Comparison of ENCODE assay signal across 39 cellular contexts in genomic region chr9:79968533-79968932, GRCh38.
"Had no signal": no experiment of that assay in that cellular context is flagged by ENCODE, and none has a peak within 500 bp of the region (broad histone marks: within the 10 kb centered on the region; RNA-seq: fewer than 3 reads in every experiment).

No MANE protein-coding gene starts in this region.

- DNase-seq: activated effector memory CD4-positive, alpha-beta T cell treated with anti-CD3 and anti-CD28 coated beads, Interleukin-2, amount 50 U/mL, for 16 hours; activated effector memory CD4-positive, alpha-beta T cell treated with Interleukin-2 at 50 U/mL for 16 hours; activated gamma-delta T cell; activated gamma-delta T cell treated with Interleukin-2 at 50 U/mL for 16 hours; activated naive CD4-positive, alpha-beta T cell; activated naive CD4-positive, alpha-beta T cell treated with anti-CD3 and anti-CD28 coated beads for 36 hours; activated naive CD4-positive, alpha-beta T cell treated with anti-CD3 and anti-CD28 coated beads, Interleukin-2, amount 10 ng/mL, durations not matched to agents 7 days and 5 days; activated naive CD4-positive, alpha-beta T cell treated with anti-CD3 and anti-CD28 coated beads, Interleukin-2, amount 50 U/mL, for 16 hours; activated naive CD4-positive, alpha-beta T cell treated with Interleukin-2 at 50 U/mL for 16 hours; activated naive CD8-positive, alpha-beta T cell treated with anti-CD3 and anti-CD28 coated beads for 36 hours; activated naive CD8-positive, alpha-beta T cell treated with anti-CD3 and anti-CD28 coated beads, Interleukin-2, amount 10 ng/mL, durations not matched to agents 7 days and 5 days; activated naive CD8-positive, alpha-beta T cell treated with anti-CD3 and anti-CD28 coated beads, Interleukin-2, amount 50 U/mL, for 24 hours; activated T-cell treated with anti-CD3 and anti-CD28 coated beads, Interleukin-2, amount 50 U/mL, for 24 hours; activated T-cell treated with anti-CD3 and anti-CD28 coated beads, Interleukin-2, amount 50 U/mL, for 4 hours; activated T-cell treated with anti-CD3 and anti-CD28 coated beads, Interleukin-2, amount 50 U/mL, for 48 hours; activated T-cell treated with anti-CD3 and anti-CD28 coated beads, Interleukin-2, amount 50 U/mL, for 72 hours; adrenal gland; amniotic stem cell; amygdala; anterior cingulate cortex; aorta; body of pancreas; brain microvascular endothelial cell; caudate nucleus; central memory CD4-positive, alpha-beta T cell; cerebellar nuclear complex had no signal

- H3K9me3 Mint-ChIP-seq: activated naive CD4-positive, alpha-beta T cell treated with anti-CD3 and anti-CD28 coated beads for 36 hours; activated naive CD4-positive, alpha-beta T cell treated with anti-CD3 and anti-CD28 coated beads, Interleukin-2, amount 10 ng/mL, durations not matched to agents 7 days and 5 days; activated naive CD4-positive, alpha-beta T cell treated with anti-CD3 and anti-CD28 coated beads, Interleukin-2, amount 50 U/mL, for 24 hours; activated naive CD8-positive, alpha-beta T cell treated with anti-CD3 and anti-CD28 coated beads, Interleukin-2, amount 50 U/mL, for 24 hours; activated T-cell treated with anti-CD3 and anti-CD28 coated beads, Interleukin-2, amount 50 U/mL, for 24 hours; activated T-cell treated with anti-CD3 and anti-CD28 coated beads, Interleukin-2, amount 50 U/mL, for 4 hours; activated T-cell treated with anti-CD3 and anti-CD28 coated beads, Interleukin-2, amount 50 U/mL, for 72 hours; activated T-helper 1 cell treated with anti-CD3 and anti-CD28 coated beads, Interleukin-12 subunit alpha, Interleukin-12 subunit beta, Interleukin-2, Interleukin-4 antibody, amounts not matched to agents 30 ng/mL and 10 ng/mL and 1 ng/mL, durations not matched to agents 14 hours and 24 hours and 36 hours; activated T-helper 17 cell treated with anti-CD3 and anti-CD28 coated beads, Interleukin-2, amount 50 U/mL, for 72 hours; activated T-helper 2 cell treated with anti-CD3 and anti-CD28 coated beads, Interferon-gamma antibody, Interleukin-2, Interleukin-4, amounts not matched to agents 10 μg/mL and 5 μg/mL and 100 μg/mL, durations not matched to agents 14 hours and 24 hours and 36 hours; central memory CD8-positive, alpha-beta T cell had no signal

- H3K36me3 ChIP-seq: adrenal gland, ascending aorta, brain microvascular endothelial cell, breast epithelium, cardiac muscle cell had no signal

- H3K4me1 ChIP-seq: adrenal gland, ascending aorta, body of pancreas, breast epithelium had no signal

- H3K9me3 ChIP-seq: adrenal gland, ascending aorta, body of pancreas, breast epithelium had no signal

- ATAC-seq: activated naive CD4-positive, alpha-beta T cell treated with anti-CD3 and anti-CD28 coated beads, Interleukin-2, amount 50 U/mL, for 72 hours; activated naive CD8-positive, alpha-beta T cell treated with anti-CD3 and anti-CD28 coated beads, Interleukin-2, amount 50 U/mL, for 24 hours; activated T-cell treated with anti-CD3 and anti-CD28 coated beads, Interleukin-2, amount 50 U/mL, for 4 hours; activated T-cell treated with anti-CD3 and anti-CD28 coated beads, Interleukin-2, amount 50 U/mL, for 72 hours; activated T-helper 17 cell treated with anti-CD3 and anti-CD28 coated beads, Interleukin-2, amount 50 U/mL, for 72 hours; body of pancreas had no signal

- H3K27ac Mint-ChIP-seq: activated naive CD4-positive, alpha-beta T cell treated with anti-CD3 and anti-CD28 coated beads for 36 hours; activated naive CD4-positive, alpha-beta T cell treated with anti-CD3 and anti-CD28 coated beads, Interleukin-2, amount 10 ng/mL, durations not matched to agents 7 days and 5 days; activated naive CD4-positive, alpha-beta T cell treated with anti-CD3 and anti-CD28 coated beads, Interleukin-2, amount 50 U/mL, for 24 hours; activated naive CD4-positive, alpha-beta T cell treated with anti-CD3 and anti-CD28 coated beads, Interleukin-2, amount 50 U/mL, for 72 hours; activated naive CD8-positive, alpha-beta T cell; activated naive CD8-positive, alpha-beta T cell treated with anti-CD3 and anti-CD28 coated beads for 36 hours; activated naive CD8-positive, alpha-beta T cell treated with anti-CD3 and anti-CD28 coated beads, Interleukin-2, amount 10 ng/mL, durations not matched to agents 7 days and 5 days; activated naive CD8-positive, alpha-beta T cell treated with anti-CD3 and anti-CD28 coated beads, Interleukin-2, amount 50 U/mL, for 24 hours; activated T-cell treated with anti-CD3 and anti-CD28 coated beads, Interleukin-2, amount 50 U/mL, for 24 hours; activated T-cell treated with anti-CD3 and anti-CD28 coated beads, Interleukin-2, amount 50 U/mL, for 72 hours; activated T-helper 1 cell treated with anti-CD3 and anti-CD28 coated beads, Interleukin-12 subunit alpha, Interleukin-12 subunit beta, Interleukin-2, Interleukin-4 antibody, amounts not matched to agents 30 ng/mL and 10 ng/mL and 1 ng/mL, durations not matched to agents 14 hours and 24 hours and 36 hours; activated T-helper 17 cell treated with anti-CD3 and anti-CD28 coated beads, Interleukin-2, amount 50 U/mL, for 72 hours; activated T-helper 2 cell treated with anti-CD3 and anti-CD28 coated beads, Interferon-gamma antibody, Interleukin-2, Interleukin-4, amounts not matched to agents 10 μg/mL and 5 μg/mL and 100 μg/mL, durations not matched to agents 14 hours and 24 hours and 36 hours; brain had no signal

- H3K27me3 ChIP-seq: adrenal gland, ascending aorta, body of pancreas, brain microvascular endothelial cell, breast epithelium had no signal

- H3K4me1 Mint-ChIP-seq: activated naive CD4-positive, alpha-beta T cell treated with anti-CD3 and anti-CD28 coated beads, Interleukin-2, amount 10 ng/mL, durations not matched to agents 7 days and 5 days; activated naive CD4-positive, alpha-beta T cell treated with anti-CD3 and anti-CD28 coated beads, Interleukin-2, amount 50 U/mL, for 24 hours; activated naive CD8-positive, alpha-beta T cell treated with anti-CD3 and anti-CD28 coated beads for 36 hours; activated naive CD8-positive, alpha-beta T cell treated with anti-CD3 and anti-CD28 coated beads, Interleukin-2, amount 10 ng/mL, durations not matched to agents 7 days and 5 days; activated naive CD8-positive, alpha-beta T cell treated with anti-CD3 and anti-CD28 coated beads, Interleukin-2, amount 50 U/mL, for 24 hours; activated T-helper 17 cell treated with anti-CD3 and anti-CD28 coated beads, Interleukin-2, amount 50 U/mL, for 72 hours; central memory CD8-positive, alpha-beta T cell had no signal

- H3K27me3 Mint-ChIP-seq: activated naive CD4-positive, alpha-beta T cell treated with anti-CD3 and anti-CD28 coated beads, Interleukin-2, amount 10 ng/mL, durations not matched to agents 7 days and 5 days had no signal

- H3K4me3 Mint-ChIP-seq: activated naive CD4-positive, alpha-beta T cell treated with anti-CD3 and anti-CD28 coated beads for 36 hours; activated naive CD4-positive, alpha-beta T cell treated with anti-CD3 and anti-CD28 coated beads, Interleukin-2, amount 10 ng/mL, durations not matched to agents 7 days and 5 days; activated naive CD4-positive, alpha-beta T cell treated with anti-CD3 and anti-CD28 coated beads, Interleukin-2, amount 50 U/mL, for 24 hours; activated naive CD8-positive, alpha-beta T cell; activated naive CD8-positive, alpha-beta T cell treated with anti-CD3 and anti-CD28 coated beads for 36 hours; activated naive CD8-positive, alpha-beta T cell treated with anti-CD3 and anti-CD28 coated beads, Interleukin-2, amount 10 ng/mL, durations not matched to agents 7 days and 5 days; activated naive CD8-positive, alpha-beta T cell treated with anti-CD3 and anti-CD28 coated beads, Interleukin-2, amount 50 U/mL, for 24 hours; activated T-cell treated with anti-CD3 and anti-CD28 coated beads, Interleukin-2, amount 50 U/mL, for 24 hours; activated T-cell treated with anti-CD3 and anti-CD28 coated beads, Interleukin-2, amount 50 U/mL, for 4 hours; activated T-cell treated with anti-CD3 and anti-CD28 coated beads, Interleukin-2, amount 50 U/mL, for 72 hours; activated T-helper 1 cell treated with anti-CD3 and anti-CD28 coated beads, Interleukin-12 subunit alpha, Interleukin-12 subunit beta, Interleukin-2, Interleukin-4 antibody, amounts not matched to agents 30 ng/mL and 10 ng/mL and 1 ng/mL, durations not matched to agents 14 hours and 24 hours and 36 hours; activated T-helper 17 cell treated with anti-CD3 and anti-CD28 coated beads, Interleukin-2, amount 50 U/mL, for 72 hours; brain; central memory CD8-positive, alpha-beta T cell had no signal

- H3K27ac ChIP-seq: adrenal gland, ascending aorta, body of pancreas, brain microvascular endothelial cell, breast epithelium, cardiac muscle cell had no signal

- FAIRE-seq: astrocyte, bronchial epithelial cell had no signal

- H3K4me3 ChIP-seq: adrenal gland, ascending aorta, body of pancreas, breast epithelium, cardiac muscle cell had no signal

- H3K36me3 Mint-ChIP-seq: activated naive CD4-positive, alpha-beta T cell treated with anti-CD3 and anti-CD28 coated beads, Interleukin-2, amount 10 ng/mL, durations not matched to agents 7 days and 5 days; activated naive CD4-positive, alpha-beta T cell treated with anti-CD3 and anti-CD28 coated beads, Interleukin-2, amount 50 U/mL, for 24 hours; activated naive CD4-positive, alpha-beta T cell treated with anti-CD3 and anti-CD28 coated beads, Interleukin-2, amount 50 U/mL, for 72 hours; activated naive CD8-positive, alpha-beta T cell; activated naive CD8-positive, alpha-beta T cell treated with anti-CD3 and anti-CD28 coated beads for 36 hours; activated naive CD8-positive, alpha-beta T cell treated with anti-CD3 and anti-CD28 coated beads, Interleukin-2, amount 10 ng/mL, durations not matched to agents 7 days and 5 days; brain had no signal
